ENCODE assay signal across 18 cellular contexts in the genomic region with DNA sequence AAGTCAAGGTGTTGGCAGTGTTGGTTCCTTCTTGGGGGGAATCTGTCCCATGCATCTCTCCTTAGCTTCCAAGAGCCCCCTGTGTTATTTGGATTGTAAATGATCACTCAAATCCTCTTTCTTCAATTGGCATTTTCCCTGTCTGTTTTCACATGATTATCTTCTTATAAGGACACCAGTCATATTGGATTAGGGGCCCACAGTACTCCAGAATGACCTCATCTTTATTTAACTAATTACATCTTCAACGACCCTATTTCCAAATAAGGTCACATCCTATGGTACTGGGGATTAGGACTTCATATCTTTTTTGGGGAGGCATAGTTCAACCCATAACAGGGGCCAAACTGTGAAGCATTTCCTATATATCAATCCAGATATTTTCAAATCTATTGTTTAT. TPM values are rescaled to one million over a fixed set of nuclear protein-coding genes. Genes with fewer than 3 reads are reported as not detected.
DNase-seq lines count a peak whose midpoint lies in the region; ATAC-seq and TF ChIP-seq lines count a peak whose summit lies in the region.
"Had no signal": no experiment of that assay in that cellular context is flagged by ENCODE, and none has a peak within 500 bp of the region (broad histone marks: within the 10 kb centered on the region; RNA-seq: fewer than 3 reads in every experiment).

No MANE protein-coding gene starts in this region.

- H2AK5ac ChIP-seq in mesendoderm (ENCODE audit: low read length) = no peak overlapping the region

- no peak overlapping the region for H3K9ac ChIP-seq in mesendoderm (ENCODE audit: low read length)
- H3K9ac ChIP-seq: BLaER1, GM23248 had no signal

- H3K18ac ChIP-seq in mesendoderm (ENCODE audit: low read length) = peak overlapping the region; percentile 69

- no peak overlapping the region for H3K23ac ChIP-seq in mesendoderm (ENCODE audit: low read length)

- no peak overlapping the region for H3K4me3 ChIP-seq in WERI-Rb-1 (ENCODE audit: low read depth, low read length)
- no peak overlapping the region for H3K4me3 ChIP-seq in mesendoderm (ENCODE audit: low read length)
- no peak overlapping the region for H3K4me3 ChIP-seq in esophagus squamous epithelium
- H3K4me3 ChIP-seq: BLaER1, GM23248, HAP-1 had no signal

- intact Hi-C loops in esophagus squamous epithelium (cut with DNase I) = no loop called here

- H3K4ac ChIP-seq in mesendoderm (ENCODE audit: low read depth, low read length) = no peak overlapping the region

- H3K4me2 ChIP-seq in mesendoderm (ENCODE audit: low read length) = no peak overlapping the region
- H3K4me2 ChIP-seq: BLaER1 had no signal

- TF ChIP-seq CTCF in WERI-Rb-1 (IDR thresholded peaks at IDR 0.05; ENCODE audit: low read depth, low read length) (no peak), esophagus squamous epithelium (IDR thresholded peaks at IDR 0.05) (no peak)

- TF ChIP-seq POLR2A in esophagus squamous epithelium (IDR thresholded peaks at IDR 0.05) = no peak

- H2BK15ac ChIP-seq in mesendoderm (replicated peaks; ENCODE audit: low read depth) = no peak overlapping the region

- H4K8ac ChIP-seq in mesendoderm (ENCODE audit: low read depth, low read length) = no peak overlapping the region

- H2BK120ac ChIP-seq in mesendoderm (ENCODE audit: low read depth, low read length) = no peak overlapping the region

- H3K4me1 ChIP-seq in mesendoderm (ENCODE audit: control insufficient read depth, low read depth, low read length) (peaks cover 7% of the 10 kb centered on the region), esophagus squamous epithelium (peaks cover 0 to 10% (median 0%) of the 10 kb centered on the region in 3 donors)
- H3K4me1 ChIP-seq: Caco-2, HAP-1 had no signal

- peak; percentile 7 for DNase-seq in NCI-H146 (lab: John Stamatoyannopoulos, UW)
- DNase-seq in NCI-H146 treated with DMSO at 0.1 percent for 48 hours (lab: John Stamatoyannopoulos, UW; ENCODE audit: unreplicated experiment) = no peak
- peak; percentile 93 for DNase-seq in NCI-H82 (lab: John Stamatoyannopoulos, UW)
- DNase-seq in WERI-Rb-1 = peak; percentile 10
- no peak for DNase-seq in mesendoderm
- DNase-seq in SHP77 (lab: John Stamatoyannopoulos, UW) = no peak
- no peak for DNase-seq in esophagus squamous epithelium (lab: John Stamatoyannopoulos, UW)
- DNase-seq: Caco-2; CD4-positive, CD25-positive, alpha-beta regulatory T cell; CD8-positive, alpha-beta T cell; DMS153; DND-41; GM23248 had no signal

- no peaks in the 10 kb centered on the region for H3K79me2 ChIP-seq in mesendoderm (ENCODE audit: control insufficient read depth, insufficient read depth, low read length)

- H4K5ac ChIP-seq in mesendoderm (ENCODE audit: low read length) = no peak overlapping the region

- no CpG with 5 or more reads among the region's 1 CpG for WGBS in mesendoderm (ENCODE audit: extremely low coverage, insufficient coverage, low lambda C conversion rate)
- WGBS in esophagus squamous epithelium, 2 donors = 45 to 53% methylated on average over 1 of the region's 1 CpG

- H3K56ac ChIP-seq in mesendoderm (ENCODE audit: low read length) = no peak overlapping the region

- no peaks in the 10 kb centered on the region for H3K27me3 ChIP-seq in WERI-Rb-1 (ENCODE audit: insufficient read depth, low read depth, severe bottlenecking)
- H3K27me3 ChIP-seq in mesendoderm (ENCODE audit: insufficient read depth, low read length, poor library complexity) = no peaks in the 10 kb centered on the region
- no peaks in the 10 kb centered on the region for H3K27me3 ChIP-seq in esophagus squamous epithelium
- H3K27me3 ChIP-seq: BLaER1 had no signal

- H3K9me3 ChIP-seq in WERI-Rb-1 (ENCODE audit: severe bottlenecking) (no peaks in the 10 kb centered on the region), esophagus squamous epithelium (no peaks in the 10 kb centered on the region)
- H3K9me3 ChIP-seq: BLaER1, Caco-2, HAP-1 had no signal

- H3K36me3 ChIP-seq in WERI-Rb-1 = peaks cover 3% of the 10 kb centered on the region
- H3K36me3 ChIP-seq in mesendoderm (ENCODE audit: control insufficient read depth, insufficient read depth, low read length) = no peaks in the 10 kb centered on the region
- peaks cover 0 to 38% (median 0%) of the 10 kb centered on the region in 3 donors for H3K36me3 ChIP-seq in esophagus squamous epithelium
- H3K36me3 ChIP-seq: HAP-1 had no signal

- H2BK5ac ChIP-seq in mesendoderm (ENCODE audit: low read length) = no peak overlapping the region

- ATAC-seq in HG02870 (IDR thresholded peaks at IDR 0.05; ENCODE audit: unreplicated experiment) = no peak
- ATAC-seq: CD8-positive, alpha-beta T cell had no signal

- no peaks in the 10 kb centered on the region for H3K79me1 ChIP-seq in mesendoderm (ENCODE audit: low read length)

- H3K27ac ChIP-seq in WERI-Rb-1 (peak overlapping the region; percentile 43), mesendoderm (ENCODE audit: low read depth, low read length) (no peak overlapping the region), esophagus squamous epithelium (no peak overlapping the region)
- H3K27ac ChIP-seq: 22Rv1, BLaER1, C4-2B, GM23248 had no signal

RNA-seq across cellular contexts. Expression of a gene that starts 57.3 kb away (rescaled TPM):
- 55.5 TPM for polyA plus RNA-seq in mesendoderm (2013, experiment 1 of 2)
- polyA plus RNA-seq in mesendoderm (2013, experiment 2 of 2) = 58.4 TPM
- 10 to 100 TPM; 26.2 to 53.7 (median 42.4) TPM for total RNA-seq in esophagus squamous epithelium

Comparison
In these comparisons a context has a peak if more than half of its experiments do, and no peak if none do; other contexts are left out.
1. DNase-seq: peak in NCI-H146 (single experiment), NCI-H82 (single experiment) and WERI-Rb-1 (single experiment); none in NCI-H146 treated with DMSO at 0.1 percent for 48 hours (single experiment), mesendoderm (single experiment), SHP77 (0 of 2) and esophagus squamous epithelium (single experiment).